8 cellular contexts compared by ENCODE assay signal in genomic region chr17:17305282-17305801, GRCh38. TPM values are rescaled to one million over a fixed set of nuclear protein-coding genes. Genes with fewer than 3 reads are reported as not detected.
DNase-seq lines count a peak whose midpoint lies in the region; ATAC-seq, FAIRE-seq and TF ChIP-seq lines count a peak whose summit lies in the region.

No MANE protein-coding gene starts in this region.

- H3K36me3 Mint-ChIP-seq in T-cell, result no peaks in the 10 kb centered on the region

- H3K27me3 ChIP-seq in DND-41 (ENCODE audit: insufficient read depth, low read length, poor library complexity) (no peaks in the 10 kb centered on the region), GM12878 (replicated peaks in 1 of 2; ENCODE audit: control insufficient read depth in 2 of 2, insufficient read depth in 2 of 2, low read length in 1 of 2) (no peaks in the 10 kb centered on the region), esophagus muscularis mucosa (no peaks in the 10 kb centered on the region), ovary (no peaks in the 10 kb centered on the region)

- in situ Hi-C loops in GM12878 (cut with MboI), result loop anchor here (5.0 kb wide), 1 partner anchor 303 kb away; no protein-coding TSS in a partner anchor

- DNase-seq in DND-41 (peak; percentile 82), T-cell (peak in 33 of 34 experiments; percentile 21 to 68 (median 45)), GM12878 (ENCODE audit: low read depth, low spot score) (peak; percentile 50), esophagus muscularis mucosa (ENCODE audit: extremely low spot score) (no peak), ovary (no peak)
- peak; percentile 41 to 55 for DNase-seq in stimulated activated CD4-positive, alpha-beta T cell treated with anti-CD3 and anti-CD28 coated beads, Interleukin-2, amount 100 ng/mL, for 24 hours

- H3K9me3 Mint-ChIP-seq in T-cell, result no peaks in the 10 kb centered on the region

- peak; percentile 93 for FAIRE-seq in GM12878 (lab: Jason Lieb, UNC)

- peak overlapping the region; percentile 65 to 83 (median 78) for H3K4me3 Mint-ChIP-seq in T-cell

- TF ChIP-seq POLR2A in GM12878 (IDR thresholded peaks at IDR 0.05; ENCODE audit: low read depth, low read length) (peak; percentile 70), esophagus muscularis mucosa (IDR thresholded peaks at IDR 0.05; ENCODE audit: low read depth) (no peak), ovary (IDR thresholded peaks at IDR 0.05) (no peak)

- H2AFZ ChIP-seq in DND-41 (ENCODE audit: low read depth, low read length) (0 out of 2 replicates have a peak overlapping the region, but pooled peaks have one; percentile 2), GM12878 (ENCODE audit: control insufficient read depth, low read depth, low read length) (peak overlapping the region; percentile 62)

- BruUV-seq in GM12878 (replicated peaks; lab: Mats Ljungman, UMichigan), result no TSS peak

- H3K4me1 ChIP-seq in DND-41 (ENCODE audit: insufficient read depth, low read length) (peaks cover 38% of the 10 kb centered on the region), GM12878 (ENCODE audit: control insufficient read depth, insufficient read depth, low read length) (peaks cover 26% of the 10 kb centered on the region), esophagus muscularis mucosa (peaks cover 20 to 41% (median 30%) of the 10 kb centered on the region in 4 donors), ovary (ENCODE audit: insufficient read depth) (no peaks in the 10 kb centered on the region)

- CTCF ChIA-PET in T-cell (lab: Charles Lee) (interaction anchor here in 1 of 2 donors (0.6 kb wide), 1 partner anchor 180 kb away, joined by 3 read pairs; no protein-coding TSS in a partner anchor), GM12878 (lab: Yijun Ruan, JAX) (interaction anchor here (0.6 to 1.1 kb wide), 3 partner anchors 25 to 98 kb away, joined by 3 to 4 read pairs (median 3); partner anchors contain the start of gene COPS3)

- H3K4me2 ChIP-seq in DND-41 (ENCODE audit: insufficient read depth, low read length) (peak overlapping the region; percentile 93), GM12878 (ENCODE audit: control insufficient read depth, insufficient read depth) (peak overlapping the region; percentile 69)

- no peaks in the 10 kb centered on the region for H3K9me3 ChIP-seq in DND-41 (ENCODE audit: insufficient read depth, low read length, severe bottlenecking)
- no peaks in the 10 kb centered on the region for H3K9me3 ChIP-seq in GM12878 (replicated peaks; ENCODE audit: control insufficient read depth, insufficient read depth, low read length)
- no peaks in the 10 kb centered on the region for H3K9me3 ChIP-seq in esophagus muscularis mucosa
- no peaks in the 10 kb centered on the region for H3K9me3 ChIP-seq in ovary

- no peaks in the 10 kb centered on the region for H3K27me3 Mint-ChIP-seq in T-cell

- POLR2A ChIA-PET in T-cell (lab: Charles Lee) (interaction anchor here in 1 of 2 donors (0.6 kb wide), 1 partner anchor 520 kb away, joined by 3 read pairs; no protein-coding TSS in a partner anchor), GM12878 (lab: Charles Lee) (interaction anchor here (0.6 to 1.5 kb wide), 5 partner anchors 26 to 351 kb away, joined by 3 to 5 read pairs (median 4); no protein-coding TSS in a partner anchor)

- peak overlapping the region; percentile 76 to 89 for H3K27ac Mint-ChIP-seq in T-cell

- H3K79me2 ChIP-seq in DND-41 (ENCODE audit: insufficient read depth, low read length) (peaks cover 9% of the 10 kb centered on the region), GM12878 (ENCODE audit: control insufficient read depth, insufficient read depth, low read length) (peaks cover 4% of the 10 kb centered on the region)

- H3K27ac ChIP-seq in DND-41 (ENCODE audit: low read length), result peak overlapping the region; percentile 91; the same call in 1 of the 2 replicates
- no peak overlapping the region for H3K27ac ChIP-seq in GM12878 (ENCODE audit: control insufficient read depth, insufficient read depth)
- H3K27ac ChIP-seq in esophagus muscularis mucosa (replicated peaks in 1 of 4), result no peak overlapping the region
- H3K27ac ChIP-seq in ovary, result no peak overlapping the region

- H3K4me3 ChIP-seq in DND-41 (ENCODE audit: low read depth in 1 of 2, low read length in 2 of 2) (peak overlapping the region in 1 of 2 experiments; percentile 84; a peak in 2 of 4 replicates), GM12878 (peak overlapping the region; percentile 94; the same call in 1 of the 2 replicates), esophagus muscularis mucosa (no peak overlapping the region), ovary (no peak overlapping the region)

- intact Hi-C loops in GM12878 (cut with micrococcal nuclease; ENCODE audit: unreplicated experiment) (loop anchor here (2.0 to 10.0 kb wide), 2 partner anchors 67 to 101 kb away; partner anchors contain the start of gene PLD6), esophagus muscularis mucosa (cut with DNase I) (loop anchor here (10.0 kb wide), 1 partner anchor 161 kb away; no protein-coding TSS in a partner anchor), ovary (cut with DNase I) (loop anchor here in 1 of 4 donors (10.0 kb wide), 1 partner anchor 161 kb away; no protein-coding TSS in a partner anchor)

- H3K4me1 Mint-ChIP-seq in T-cell, result peaks cover 30 to 31% (median 31%) of the 10 kb centered on the region in 3 donors

- ATAC-seq in DND-41 (ENCODE audit: insufficient read depth, low read depth) (peak; percentile 89), GM19463 (IDR thresholded peaks at IDR 0.05; ENCODE audit: unreplicated experiment) (peak; percentile 76), HG03521 (IDR thresholded peaks at IDR 0.05; ENCODE audit: unreplicated experiment) (peak; percentile 54), T-cell (replicated peaks in 1 of 4) (peak; percentile 64 to 77 (median 75)), GM12878 (peak; percentile 90)

- TF ChIP-seq EP300 in GM12878 (IDR thresholded peaks at IDR 0.05; ENCODE audit: borderline replicate concordance in 1 of 2, control insufficient read depth in 1 of 2, low read depth in 2 of 2, low read length in 2 of 2) (no peak), esophagus muscularis mucosa (IDR thresholded peaks at IDR 0.05) (no peak), ovary (IDR thresholded peaks at IDR 0.05) (no peak)

- no peak for TF ChIP-seq CTCF in DND-41 (IDR thresholded peaks at IDR 0.05; ENCODE audit: borderline replicate concordance, extremely low read depth, low read length, poor library complexity, severe bottlenecking)
- TF ChIP-seq CTCF in GM12878 (IDR thresholded peaks at IDR 0.05 in 2 of 3, conservative IDR thresholded peaks at IDR 0.05 in 1 of 3; ENCODE audit: control insufficient read depth in 2 of 3, extremely low read depth in 1 of 3, insufficient read depth in 1 of 3, low read depth in 3 of 3, low read length in 3 of 3), result no peak
- TF ChIP-seq CTCF in esophagus muscularis mucosa (IDR thresholded peaks at IDR 0.05), result no peak
- TF ChIP-seq CTCF in ovary (IDR thresholded peaks at IDR 0.05), result no peak

- H3K9ac ChIP-seq in DND-41 (ENCODE audit: low read depth, low read length) (peak overlapping the region; percentile 10; the same call in 1 of the 2 replicates), GM12878 (ENCODE audit: control insufficient read depth, insufficient read depth, low read length) (no peak overlapping the region; the same call in 1 of the 2 replicates)

- WGBS in GM12878 (ENCODE audit: insufficient coverage, insufficient replicate concordance, low lambda C conversion rate, missing lambda C conversion rate), result 0% methylated on average over 8 of the region's 8 CpGs
- 50% methylated on average over 8 of the region's 8 CpGs for WGBS in esophagus muscularis mucosa
- WGBS in ovary, 3 donors, result 27 to 43% (median 35%) methylated on average over 8 of the region's 8 CpGs

- no peak for TF ChIP-seq RAD21 in GM12878 (IDR thresholded peaks at IDR 0.05; ENCODE audit: insufficient read depth, low read depth, low read length)

- SMC1A ChIA-PET in GM12878 (lab: Charles Lee; ENCODE audit: uncharacterized antibody, unreplicated experiment), result no interaction called here

- RAD21 ChIA-PET in GM12878 (lab: Charles Lee; ENCODE audit: unreplicated experiment), result interaction anchor here (1.5 kb wide), 1 partner anchor 21 kb away, joined by 4 read pairs; no protein-coding TSS in a partner anchor

- no peaks in the 10 kb centered on the region; the same call in 1 of the 2 replicates for H4K20me1 ChIP-seq in DND-41 (ENCODE audit: insufficient read depth, low read length)
- no peaks in the 10 kb centered on the region for H4K20me1 ChIP-seq in GM12878 (ENCODE audit: control insufficient read depth, insufficient read depth)

- H3K36me3 ChIP-seq in DND-41 (ENCODE audit: insufficient read depth, low read length), result no peaks in the 10 kb centered on the region; the same call in 1 of the 2 replicates
- H3K36me3 ChIP-seq in GM12878 (ENCODE audit: control insufficient read depth in 2 of 2, insufficient read depth in 2 of 2, low read length in 1 of 2), result no peaks in the 10 kb centered on the region
- H3K36me3 ChIP-seq in esophagus muscularis mucosa, result peaks cover 0 to 19% (median 3%) of the 10 kb centered on the region in 4 donors
- no peaks in the 10 kb centered on the region for H3K36me3 ChIP-seq in ovary

RNA-seq across cellular contexts. Expression of gene NT5M, which starts 2.2 kb away (rescaled TPM):
- total RNA-seq in T-cell, result 1 to 10 TPM; 1.4 to 3.0 (median 2.1) TPM
- total RNA-seq in GM12878 (2013; cell fraction: nucleolus; rRNA removed), result 2.3 and 3.0 TPM in 2 replicates
- total RNA-seq in GM12878 (2014; rRNA removed), result 14.1 and 17.3 TPM in 2 replicates
- total RNA-seq in GM12878 (2014; rRNA removed; fragmentation: Illumina TruSeq; extraction: Trizol), result 3.0 TPM in 2 replicates
- 8.2 and 8.4 TPM in 2 replicates for total RNA-seq in GM12878 (2021)
- polyA plus RNA-seq in GM12878 (2011; ENCODE audit: low read depth), result 2.7 TPM
- polyA plus RNA-seq in GM12878 (2011; rRNA removed), result 1.7 and 2.3 TPM in 2 replicates
- polyA plus RNA-seq in GM12878 (2011; cell fraction: cytosol; rRNA removed), result 3.2 and 4.9 TPM in 2 replicates
- 4.4 and 5.0 TPM in 2 replicates for polyA plus RNA-seq in GM12878 (2011; cell fraction: nucleus; rRNA removed)
- 2.2 and 3.4 TPM in 2 replicates for polyA plus RNA-seq in GM12878 (2012)
- polyA plus RNA-seq in GM12878 (2014; fragmentation: Illumina TruSeq; extraction: Trizol), result 1.3 and 2.9 TPM in 2 replicates
- 1 to 10 TPM in 1 of 2 experiments, under 1 TPM in 1; 0.18 to 1.5 TPM for polyA plus RNA-seq in GM12878 (2014; fragmentation: Nextera tagmentation; extraction: Ambion mirVana)
- 10.0 and 11.0 TPM in 2 replicates for polyA plus RNA-seq in GM12878 (2014; rRNA removed)
- polyA plus RNA-seq in GM12878 (2016; fragmentation: Nextera tagmentation; extraction: Ambion mirVana), result 1 to 10 TPM in 1 of 2 experiments, under 1 TPM in 1; 0.59 to 5.1 TPM
- polyA minus RNA-seq in GM12878 (2011; rRNA and poly(A)+ RNA removed), result 1.7 and 2.8 TPM in 2 replicates
- 1.4 and 2.1 TPM in 2 replicates for polyA minus RNA-seq in GM12878 (2011; cell fraction: cytosol; rRNA and poly(A)+ RNA removed)
- 2.8 and 4.9 TPM in 2 replicates for polyA minus RNA-seq in GM12878 (2011; cell fraction: nucleus; rRNA and poly(A)+ RNA removed)
- 10 to 100 TPM in 1 of 4 donors, 1 to 10 TPM in 3; 4.3 to 11.5 (median 7.0) TPM for total RNA-seq in esophagus muscularis mucosa
- 1 to 10 TPM; 3.8 to 6.6 (median 5.2) TPM for total RNA-seq in ovary
- polyA plus RNA-seq in ovary, result 1 to 10 TPM in 1 of 2 donors, under 1 TPM in 1; 0.53 to 4.9 TPM

RNA-seq across cellular contexts. Expression of gene COPS3, which starts 24.3 kb away (rescaled TPM):
- total RNA-seq in T-cell (10 to 100 TPM; 50.7 to 77.2 (median 55.6) TPM), GM12878 (2014; rRNA removed) (111 and 128 TPM in 2 replicates), GM12878 (2014; rRNA removed; fragmentation: Illumina TruSeq; extraction: Trizol) (119 and 128 TPM in 2 replicates), GM12878 (2021) (92.4 and 102 TPM in 2 replicates), esophagus muscularis mucosa (10 to 100 TPM; 49.3 to 72.6 (median 59.1) TPM), ovary (10 to 100 TPM; 43.8 to 68.8 (median 49.9) TPM)
- total RNA-seq in GM12878 (2013; cell fraction: nucleolus; rRNA removed), result 42.9 and 64.9 TPM in 2 replicates
- 60.3 TPM for polyA plus RNA-seq in GM12878 (2011; ENCODE audit: low read depth)
- polyA plus RNA-seq in GM12878 (2011; rRNA removed) (121 and 138 TPM in 2 replicates), GM12878 (2014; fragmentation: Illumina TruSeq; extraction: Trizol) (138 and 156 TPM in 2 replicates), GM12878 (2014; fragmentation: Nextera tagmentation; extraction: Ambion mirVana) (100 to 1,000 TPM; 182 TPM), GM12878 (2014; rRNA removed) (81.7 and 99.7 TPM in 2 replicates), GM12878 (2016; fragmentation: Nextera tagmentation; extraction: Ambion mirVana) (100 to 1,000 TPM; 176 to 187 TPM), ovary (10 to 100 TPM; 38.1 to 60.1 TPM)
- polyA plus RNA-seq in GM12878 (2011; cell fraction: cytosol; rRNA removed), result 88.2 and 90.8 TPM in 2 replicates
- 49.3 and 54.1 TPM in 2 replicates for polyA plus RNA-seq in GM12878 (2011; cell fraction: nucleus; rRNA removed)
- polyA plus RNA-seq in GM12878 (2012), result 58.1 and 66.8 TPM in 2 replicates
- 91.2 and 97.6 TPM in 2 replicates for polyA minus RNA-seq in GM12878 (2011; rRNA and poly(A)+ RNA removed)
- polyA minus RNA-seq in GM12878 (2011; cell fraction: cytosol; rRNA and poly(A)+ RNA removed), result 34.9 and 56.0 TPM in 2 replicates
- polyA minus RNA-seq in GM12878 (2011; cell fraction: nucleus; rRNA and poly(A)+ RNA removed), result 23.2 and 37.1 TPM in 2 replicates

Comparison
In these comparisons a context has a peak if more than half of its experiments do, and no peak if none do; other contexts are left out.
1. DNase-seq: peak in DND-41 (single experiment), T-cell (33 of 34), GM12878 (single experiment) and stimulated activated CD4-positive, alpha-beta T cell treated with anti-CD3 and anti-CD28 coated beads, Interleukin-2, amount 100 ng/mL, for 24 hours (2 of 2); none in esophagus muscularis mucosa (single experiment) and ovary (0 of 5).
2. Peak in every context shown above with its lines, with median percentiles within 50 percentile points of each other: ATAC-seq.